Comparison of ENCODE assay signal across 8 cellular contexts in the genomic region with DNA sequence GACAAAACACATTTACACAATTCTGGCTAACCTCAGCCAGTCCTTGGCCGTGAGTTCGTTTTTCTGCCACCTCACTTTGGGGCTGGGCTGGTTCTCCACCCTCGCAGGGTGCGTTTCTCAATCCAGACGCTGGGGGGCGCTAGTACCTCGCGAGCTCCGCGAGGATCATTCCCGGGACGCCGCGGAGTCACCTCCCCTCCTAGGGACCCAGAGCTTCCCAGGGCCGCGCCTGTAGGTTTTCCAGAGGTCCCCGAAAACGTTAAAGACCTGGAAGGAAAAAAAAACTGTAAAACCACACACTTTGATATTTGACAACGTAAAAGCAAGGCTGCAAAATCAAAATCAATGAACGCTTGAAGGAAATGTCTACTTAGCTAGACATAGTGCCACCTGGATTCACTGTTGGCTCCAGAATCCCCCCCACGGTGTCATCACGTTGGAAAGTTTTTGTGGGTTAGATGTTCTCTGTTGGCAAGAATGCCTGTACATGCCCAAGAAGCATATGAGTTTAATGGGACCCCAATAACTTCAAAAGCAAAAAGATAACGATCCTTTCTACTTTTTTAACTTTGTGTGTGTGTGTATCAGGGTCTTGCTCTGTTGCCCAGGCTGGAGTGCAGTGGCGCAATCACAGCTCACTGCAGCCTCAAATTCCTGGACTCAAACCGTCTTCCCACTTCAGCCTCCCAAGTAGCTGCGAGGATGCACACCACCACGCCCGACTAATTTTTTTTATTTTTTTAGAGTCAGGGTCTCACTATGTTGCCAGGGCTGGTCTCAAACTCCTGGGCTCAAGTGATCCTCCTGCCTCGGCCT. TPM values are rescaled to one million over a fixed set of nuclear protein-coding genes. Genes with fewer than 3 reads are reported as not detected.
DNase-seq lines count a peak whose midpoint lies in the region; ATAC-seq, FAIRE-seq and TF ChIP-seq lines count a peak whose summit lies in the region.

No MANE protein-coding gene starts in this region.

- H3K36me3 ChIP-seq in KMS-11 (ENCODE audit: insufficient read depth) (no peaks in the 10 kb centered on the region), pancreas (no peaks in the 10 kb centered on the region), thoracic aorta (no peaks in the 10 kb centered on the region)

- WGBS in pancreas, 2 donors = 16% methylated on average over 29 of the region's 29 CpGs

- H3K4me3 ChIP-seq in KMS-11 (IDR thresholded peaks at IDR 0.05; ENCODE audit: insufficient read depth, low read depth, low read length) = no peak overlapping the region
- H3K4me3 ChIP-seq in pancreas = no peak overlapping the region
- H3K4me3 ChIP-seq in thoracic aorta = peak overlapping the region; percentile 16

- H3K27me3 ChIP-seq in KMS-11 (ENCODE audit: insufficient read depth, low read depth) = peaks cover 18% of the 10 kb centered on the region; the same call in 1 of the 2 replicates
- H3K27me3 ChIP-seq in pancreas = no peaks in the 10 kb centered on the region
- H3K27me3 ChIP-seq in thoracic aorta (replicated peaks; ENCODE audit: insufficient read depth) = no peaks in the 10 kb centered on the region

- peak; percentile 95 for ATAC-seq in SK-N-SH treated with all-trans-retinoic acid at 6 μM for 48 hours
- peak; percentile 97 to 100 (median 98) for ATAC-seq in pancreas
- peak; percentile 64 for ATAC-seq in thoracic aorta (ENCODE audit: insufficient number of reproducible peaks, low FRiP score, low read depth)

- H3K4me2 ChIP-seq in KMS-11 = peak overlapping the region; percentile 30; the same call in 1 of the 2 replicates

- intact Hi-C loops in pancreas (cut with DNase I) = loop anchor here in 1 of 3 donors (5.0 kb wide), 1 partner anchor 141 kb away; no protein-coding TSS in a partner anchor

- TF ChIP-seq CTCF in D721Med (IDR thresholded peaks at IDR 0.05; ENCODE audit: insufficient read depth, missing control alignments) = peak; percentile 89
- TF ChIP-seq CTCF in KMS-11 (conservative IDR thresholded peaks at IDR 0.05; ENCODE audit: low read depth, low read length) = peak; percentile 95
- peak; percentile 94 to 99 (median 96) for TF ChIP-seq CTCF in pancreas (IDR thresholded peaks at IDR 0.05)
- peak; percentile 99 for TF ChIP-seq CTCF in thoracic aorta (IDR thresholded peaks at IDR 0.05)

- no peaks in the 10 kb centered on the region for H3K9me3 ChIP-seq in pancreas
- no peaks in the 10 kb centered on the region for H3K9me3 ChIP-seq in thoracic aorta

- H4K20me1 ChIP-seq in KMS-11 (ENCODE audit: insufficient read depth) = no peaks in the 10 kb centered on the region

- H2AFZ ChIP-seq in KMS-11 (ENCODE audit: low read depth) = no peak overlapping the region

- DNase-seq in D721Med (ENCODE audit: insufficient read length, low spot score) = peak; percentile 86
- peak; percentile 78 for DNase-seq in activated naive CD4-positive, alpha-beta T cell treated with Interleukin-2 at 50 U/mL for 16 hours
- peak; percentile 69 for DNase-seq in glomerular visceral epithelial cell (ENCODE audit: extremely low spot score)
- peak; percentile 64 to 98 (median 86) for DNase-seq in pancreas
- peak; percentile 45 for DNase-seq in thoracic aorta (ENCODE audit: low spot score)
- DNase-seq in NCI-H187 treated with DMSO at 0.1 percent for 48 hours (lab: John Stamatoyannopoulos, UW) = no peak

- H3K27ac ChIP-seq in KMS-11 (no peak overlapping the region), pancreas (no peak overlapping the region), thoracic aorta (peak overlapping the region in 1 of 2 donors; percentile 15)

- H3K9ac ChIP-seq in KMS-11 = no peak overlapping the region

- FAIRE-seq in D721Med (lab: Jason Lieb, UNC) (no peak), pancreas (lab: Jason Lieb, UNC) (no peak)

- peaks cover 4% of the 10 kb centered on the region for H3K4me1 ChIP-seq in KMS-11 (ENCODE audit: low read depth, poor library complexity, severe bottlenecking)
- no peaks in the 10 kb centered on the region for H3K4me1 ChIP-seq in pancreas
- peaks cover 0 to 13% of the 10 kb centered on the region in 2 donors for H3K4me1 ChIP-seq in thoracic aorta (ENCODE audit: control insufficient read depth in 1 of 2, low read depth in 2 of 2)

- no peaks in the 10 kb centered on the region for H3K79me2 ChIP-seq in KMS-11 (ENCODE audit: insufficient read depth, low read depth)

TF ChIP-seq in SK-N-SH treated with all-trans-retinoic acid at 6 μM for 48 hours, 23 proteins besides CTCF, POLR2A, EP300 and RAD21 (continues in another document):
- TF ChIP-seq, protein P1, sequence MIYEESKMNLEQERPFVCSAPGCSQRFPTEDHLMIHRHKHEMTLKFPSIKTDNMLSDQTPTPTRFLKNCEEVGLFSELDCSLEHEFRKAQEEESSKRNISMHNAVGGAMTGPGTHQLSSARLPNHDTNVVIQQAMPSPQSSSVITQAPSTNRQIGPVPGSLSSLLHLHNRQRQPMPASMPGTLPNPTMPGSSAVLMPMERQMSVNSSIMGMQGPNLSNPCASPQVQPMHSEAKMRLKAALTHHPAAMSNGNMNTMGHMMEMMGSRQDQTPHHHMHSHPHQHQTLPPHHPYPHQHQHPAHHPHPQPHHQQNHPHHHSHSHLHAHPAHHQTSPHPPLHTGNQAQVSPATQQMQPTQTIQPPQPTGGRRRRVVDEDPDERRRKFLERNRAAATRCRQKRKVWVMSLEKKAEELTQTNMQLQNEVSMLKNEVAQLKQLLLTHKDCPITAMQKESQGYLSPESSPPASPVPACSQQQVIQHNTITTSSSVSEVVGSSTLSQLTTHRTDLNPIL (CRISPR knock-in tag; IDR thresholded peaks at IDR 0.05; ENCODE audit: low read depth) = no peak
- TF ChIP-seq, protein P2, sequence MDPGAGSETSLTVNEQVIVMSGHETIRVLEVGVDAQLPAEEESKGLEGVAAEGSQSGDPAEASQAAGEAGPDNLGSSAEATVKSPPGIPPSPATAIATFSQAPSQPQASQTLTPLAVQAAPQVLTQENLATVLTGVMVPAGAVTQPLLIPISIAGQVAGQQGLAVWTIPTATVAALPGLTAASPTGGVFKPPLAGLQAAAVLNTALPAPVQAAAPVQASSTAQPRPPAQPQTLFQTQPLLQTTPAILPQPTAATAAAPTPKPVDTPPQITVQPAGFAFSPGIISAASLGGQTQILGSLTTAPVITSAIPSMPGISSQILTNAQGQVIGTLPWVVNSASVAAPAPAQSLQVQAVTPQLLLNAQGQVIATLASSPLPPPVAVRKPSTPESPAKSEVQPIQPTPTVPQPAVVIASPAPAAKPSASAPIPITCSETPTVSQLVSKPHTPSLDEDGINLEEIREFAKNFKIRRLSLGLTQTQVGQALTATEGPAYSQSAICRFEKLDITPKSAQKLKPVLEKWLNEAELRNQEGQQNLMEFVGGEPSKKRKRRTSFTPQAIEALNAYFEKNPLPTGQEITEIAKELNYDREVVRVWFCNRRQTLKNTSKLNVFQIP (CRISPR knock-in tag; IDR thresholded peaks at IDR 0.05; ENCODE audit: borderline replicate concordance, low read depth) = no peak
- no peak for TF ChIP-seq BACH2 (CRISPR knock-in tag; IDR thresholded peaks at IDR 0.05; ENCODE audit: borderline replicate concordance)
- no peak for TF ChIP-seq ZNF8 (CRISPR knock-in tag; IDR thresholded peaks at IDR 0.05)
- TF ChIP-seq OSR1 (CRISPR knock-in tag; IDR thresholded peaks at IDR 0.05) = no peak
- no peak for TF ChIP-seq PPARA (CRISPR knock-in tag; IDR thresholded peaks at IDR 0.05; ENCODE audit: borderline replicate concordance)
- TF ChIP-seq, protein P3, sequence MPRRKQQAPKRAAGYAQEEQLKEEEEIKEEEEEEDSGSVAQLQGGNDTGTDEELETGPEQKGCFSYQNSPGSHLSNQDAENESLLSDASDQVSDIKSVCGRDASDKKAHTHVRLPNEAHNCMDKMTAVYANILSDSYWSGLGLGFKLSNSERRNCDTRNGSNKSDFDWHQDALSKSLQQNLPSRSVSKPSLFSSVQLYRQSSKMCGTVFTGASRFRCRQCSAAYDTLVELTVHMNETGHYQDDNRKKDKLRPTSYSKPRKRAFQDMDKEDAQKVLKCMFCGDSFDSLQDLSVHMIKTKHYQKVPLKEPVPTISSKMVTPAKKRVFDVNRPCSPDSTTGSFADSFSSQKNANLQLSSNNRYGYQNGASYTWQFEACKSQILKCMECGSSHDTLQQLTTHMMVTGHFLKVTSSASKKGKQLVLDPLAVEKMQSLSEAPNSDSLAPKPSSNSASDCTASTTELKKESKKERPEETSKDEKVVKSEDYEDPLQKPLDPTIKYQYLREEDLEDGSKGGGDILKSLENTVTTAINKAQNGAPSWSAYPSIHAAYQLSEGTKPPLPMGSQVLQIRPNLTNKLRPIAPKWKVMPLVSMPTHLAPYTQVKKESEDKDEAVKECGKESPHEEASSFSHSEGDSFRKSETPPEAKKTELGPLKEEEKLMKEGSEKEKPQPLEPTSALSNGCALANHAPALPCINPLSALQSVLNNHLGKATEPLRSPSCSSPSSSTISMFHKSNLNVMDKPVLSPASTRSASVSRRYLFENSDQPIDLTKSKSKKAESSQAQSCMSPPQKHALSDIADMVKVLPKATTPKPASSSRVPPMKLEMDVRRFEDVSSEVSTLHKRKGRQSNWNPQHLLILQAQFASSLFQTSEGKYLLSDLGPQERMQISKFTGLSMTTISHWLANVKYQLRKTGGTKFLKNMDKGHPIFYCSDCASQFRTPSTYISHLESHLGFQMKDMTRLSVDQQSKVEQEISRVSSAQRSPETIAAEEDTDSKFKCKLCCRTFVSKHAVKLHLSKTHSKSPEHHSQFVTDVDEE (CRISPR knock-in tag; IDR thresholded peaks at IDR 0.05) = no peak
- no peak for TF ChIP-seq ZNF565 (CRISPR knock-in tag; conservative IDR thresholded peaks at IDR 0.05; ENCODE audit: low read depth)
- no peak for TF ChIP-seq ISL1 (CRISPR knock-in tag; IDR thresholded peaks at IDR 0.05)
- TF ChIP-seq ARNTL (CRISPR knock-in tag; IDR thresholded peaks at IDR 0.05; ENCODE audit: borderline replicate concordance, low read depth) = no peak
- TF ChIP-seq TCF4 (CRISPR knock-in tag; IDR thresholded peaks at IDR 0.05; ENCODE audit: borderline replicate concordance) = no peak
- no peak for TF ChIP-seq ZFP30 (CRISPR knock-in tag; IDR thresholded peaks at IDR 0.05)
- TF ChIP-seq ZFP3 (CRISPR knock-in tag; IDR thresholded peaks at IDR 0.05) = no peak
- no peak for TF ChIP-seq ESRRG (CRISPR knock-in tag; IDR thresholded peaks at IDR 0.05)

RNA-seq across cellular contexts. Expression of a gene that starts 34.5 kb away (rescaled TPM):
- 100 to 1,000 TPM in 2 of 6 donors, 10 to 100 TPM in 4; 36.8 to 161 (median 50.8) TPM for total RNA-seq in pancreas
- polyA plus RNA-seq in pancreas = 100 to 1,000 TPM; 102 to 126 TPM
- 1,000 to 10,000 TPM in 1 of 2 donors, 100 to 1,000 TPM in 1; 964 to 1,096 TPM for total RNA-seq in thoracic aorta

Comparison
In these comparisons a context has a peak if more than half of its experiments do, and no peak if none do; other contexts are left out.
1. RNA of a gene that starts 34.5 kb away (total RNA-seq): 964 to 1,096 TPM in thoracic aorta; 36.8 to 161 TPM in pancreas; every median in the first group is over 4 times any median in the second.
2. Peak in every context shown above with its lines, with median percentiles within 50 percentile points of each other: CTCF ChIP-seq and ATAC-seq.